In genomic region chr9:133029994-133030316, GRCh38 we compare ENCODE assay signal across 8 cellular contexts. TPM values are rescaled to one million over a fixed set of nuclear protein-coding genes. Genes with fewer than 3 reads are reported as not detected.
DNase-seq lines count a peak whose midpoint lies in the region; ATAC-seq and TF ChIP-seq lines count a peak whose summit lies in the region.

No MANE protein-coding gene starts in this region.

- no peaks in the 10 kb centered on the region for H3K9me3 Mint-ChIP-seq in CD8-positive, alpha-beta T cell

- peak overlapping the region; percentile 98 for H3K27ac Mint-ChIP-seq in CD8-positive, alpha-beta T cell

- no peak for TF ChIP-seq CTCF in CD8-positive, alpha-beta T cell (IDR thresholded peaks at IDR 0.05)
- TF ChIP-seq CTCF in ascending aorta (IDR thresholded peaks at IDR 0.05) (no peak), liver (IDR thresholded peaks at IDR 0.05; ENCODE audit: low read depth, low read length, missing input control) (no peak), upper lobe of right lung (IDR thresholded peaks at IDR 0.05) (no peak)

- H3K36me3 Mint-ChIP-seq in CD8-positive, alpha-beta T cell, result peaks cover 16% of the 10 kb centered on the region

- POLR2A ChIA-PET in CD8-positive, alpha-beta T cell (lab: Charles Lee), result interaction anchor here (1.0 to 2.3 kb wide), 11 partner anchors 8 to 344 kb away, joined by 3 to 16 read pairs (median 5); partner anchors contain the start of genes MED22, RALGDS and RPL7A

- DNase-seq in CD8-positive, alpha-beta T cell, result no peak
- DNase-seq in ascending aorta (ENCODE audit: low spot score in 2 of 2) (peak in 1 of 2 donors; percentile 68), upper lobe of right lung (no peak), SW 1271 (lab: John Stamatoyannopoulos, UW) (no peak), kidney glomerular epithelial cell (lab: John Stamatoyannopoulos, UW) (no peak), OCI-M2 (lab: John Stamatoyannopoulos, UW; ENCODE audit: unreplicated experiment) (no peak)

- peaks cover 27% of the 10 kb centered on the region for H3K4me1 ChIP-seq in CD8-positive, alpha-beta T cell (ENCODE audit: insufficient read depth, low read length)
- H3K4me1 ChIP-seq in ascending aorta (peaks cover 10 to 23% of the 10 kb centered on the region in 2 donors), liver (ENCODE audit: control insufficient read depth in 4 of 4, insufficient read depth in 4 of 4, low read length in 3 of 4) (peaks cover 0 to 29% (median 23%) of the 10 kb centered on the region in 4 donors), upper lobe of right lung (peaks cover 16% of the 10 kb centered on the region)

- peak overlapping the region; percentile 75 for H3K27ac ChIP-seq in CD8-positive, alpha-beta T cell (ENCODE audit: low read depth, low read length)
- H3K27ac ChIP-seq in ascending aorta (peak overlapping the region; percentile 85 to 91), liver (ENCODE audit: low read depth in 1 of 2, low read length in 2 of 2) (peak overlapping the region; percentile 78 to 91), upper lobe of right lung (peak overlapping the region; percentile 97)

- peak overlapping the region; percentile 83 to 84 for H3K9ac ChIP-seq in liver (ENCODE audit: low read depth in 1 of 2, low read length in 2 of 2)

- no peaks in the 10 kb centered on the region for H3K9me3 ChIP-seq in CD8-positive, alpha-beta T cell (ENCODE audit: low read length)
- no peaks in the 10 kb centered on the region for H3K9me3 ChIP-seq in ascending aorta
- H3K9me3 ChIP-seq in liver (ENCODE audit: control insufficient read depth in 4 of 4, low read length in 3 of 4), result no peaks in the 10 kb centered on the region
- no peaks in the 10 kb centered on the region for H3K9me3 ChIP-seq in upper lobe of right lung

- WGBS in liver, result under 1% methylated on average over 28 of the region's 28 CpGs

- intact Hi-C loops in CD8-positive, alpha-beta T cell (cut with DNase I, micrococcal nuclease), result loop anchor here (1.0 to 10.0 kb wide), 12 partner anchors 8 to 1498 kb away; partner anchors contain the start of genes SLC2A6 (in 2 of the 2), GTF3C4 (in 1 of the 2), RALGDS (in 1 of the 2) and REXO4 (in 1 of the 2)
- intact Hi-C loops in ascending aorta (cut with DNase I) (loop anchor here (1.0 to 5.0 kb wide), 4 partner anchors 86 to 307 kb away; partner anchors contain the start of genes AK8, SPACA9, SURF6 and TSC1), upper lobe of right lung (cut with DNase I) (no loop called here)

- peak; percentile 5 for ATAC-seq in CD8-positive, alpha-beta T cell
- ATAC-seq in HG03045 (IDR thresholded peaks at IDR 0.05; ENCODE audit: unreplicated experiment) (peak; percentile 22), upper lobe of right lung (peak; percentile 12)

- CTCF ChIA-PET in CD8-positive, alpha-beta T cell (lab: Charles Lee), result interaction anchor here (3.3 to 4.4 kb wide), 3 partner anchors 7 to 117 kb away, joined by 16 to 33 read pairs (median 18); no protein-coding TSS in a partner anchor

- peak overlapping the region; percentile 60 for H3K4me3 ChIP-seq in CD8-positive, alpha-beta T cell (ENCODE audit: low read depth, low read length)
- H3K4me3 ChIP-seq in ascending aorta, result peak overlapping the region; percentile 86 to 96
- H3K4me3 ChIP-seq in liver (ENCODE audit: low read depth in 1 of 3, low read length in 3 of 3), result peak overlapping the region; percentile 68 to 99 (median 90)
- peak overlapping the region; percentile 98 for H3K4me3 ChIP-seq in upper lobe of right lung

- H3K27me3 ChIP-seq in CD8-positive, alpha-beta T cell (ENCODE audit: insufficient read depth, low read length), result no peaks in the 10 kb centered on the region
- H3K27me3 ChIP-seq in ascending aorta (no peaks in the 10 kb centered on the region), liver (ENCODE audit: control insufficient read depth in 4 of 4, insufficient read depth in 4 of 4, low read length in 3 of 4) (no peaks in the 10 kb centered on the region), upper lobe of right lung (no peaks in the 10 kb centered on the region)

- peak overlapping the region; percentile 99 for H3K4me3 Mint-ChIP-seq in CD8-positive, alpha-beta T cell

- no peaks in the 10 kb centered on the region for H3K27me3 Mint-ChIP-seq in CD8-positive, alpha-beta T cell (ENCODE audit: low read depth)

- no peaks in the 10 kb centered on the region for H3K36me3 ChIP-seq in CD8-positive, alpha-beta T cell (ENCODE audit: insufficient read depth, low read length)
- H3K36me3 ChIP-seq in ascending aorta (no peaks in the 10 kb centered on the region), liver (ENCODE audit: control insufficient read depth in 4 of 4, insufficient read depth in 3 of 4, low read depth in 1 of 4, low read length in 3 of 4) (no peaks in the 10 kb centered on the region), upper lobe of right lung (no peaks in the 10 kb centered on the region)

- H3K4me1 Mint-ChIP-seq in CD8-positive, alpha-beta T cell (ENCODE audit: low read depth), result peaks cover 52% of the 10 kb centered on the region

- no peak for TF ChIP-seq RAD21 in liver (IDR thresholded peaks at IDR 0.05)

TF ChIP-seq in liver, 16 proteins besides CTCF, POLR2A, EP300 and RAD21:
- no peak for TF ChIP-seq TAF1 (conservative IDR thresholded peaks at IDR 0.05)
- no peak for TF ChIP-seq YY1 (IDR thresholded peaks at IDR 0.05)
- TF ChIP-seq FOXA2 (IDR thresholded peaks at IDR 0.05), result no peak
- TF ChIP-seq REST (IDR thresholded peaks at IDR 0.05), result no peak
- TF ChIP-seq GABPA (IDR thresholded peaks at IDR 0.05 in 1 of 2, conservative IDR thresholded peaks at IDR 0.05 in 1 of 2), result no peak
- no peak for TF ChIP-seq NR2F2 (IDR thresholded peaks at IDR 0.05)
- no peak for TF ChIP-seq HNF4A (conservative IDR thresholded peaks at IDR 0.05)
- TF ChIP-seq RXRA (IDR thresholded peaks at IDR 0.05), result no peak
- TF ChIP-seq ZBTB33 (IDR thresholded peaks at IDR 0.05), result no peak
- no peak for TF ChIP-seq FOXA1 (IDR thresholded peaks at IDR 0.05)

RNA-seq across cellular contexts. Expression of gene GTF3C5, which starts 0.8 kb away (rescaled TPM):
- 10 to 100 TPM; 54.1 to 58.7 TPM for total RNA-seq in CD8-positive, alpha-beta T cell
- total RNA-seq in ascending aorta, result 25.9 TPM
- total RNA-seq in liver, result 10 to 100 TPM; 20.9 to 26.2 TPM
- 10 to 100 TPM; 13.2 to 15.5 TPM for polyA plus RNA-seq in liver
- total RNA-seq in upper lobe of right lung, result 41.7 TPM

RNA-seq across cellular contexts. Expression of gene CEL, which starts 31.8 kb away (rescaled TPM):
- under 1 TPM; 0.19 to 0.30 TPM for total RNA-seq in CD8-positive, alpha-beta T cell
- not detected for total RNA-seq in ascending aorta
- under 1 TPM; 0.09 to 0.25 TPM for total RNA-seq in liver
- polyA plus RNA-seq in liver, result under 1 TPM in 1 of 2 donors, not detected in 1; 0.08 TPM
- 0.75 TPM for total RNA-seq in upper lobe of right lung

RNA-seq across cellular contexts. Expression of gene GFI1B, which starts 51.5 kb away (rescaled TPM):
- total RNA-seq in CD8-positive, alpha-beta T cell, result not detected
- total RNA-seq in ascending aorta (not detected), liver (10 to 100 TPM in 1 of 2 donors, not detected in 1; 53.6 TPM), upper lobe of right lung (0.52 TPM)
- polyA plus RNA-seq in liver, result under 1 TPM in 1 of 2 donors, not detected in 1; 0.05 TPM
